In genomic region chr9:98795970-98796363, GRCh38 we compare ENCODE assay signal across 8 cellular contexts. TPM values are rescaled to one million over a fixed set of nuclear protein-coding genes. Genes with fewer than 3 reads are reported as not detected.
DNase-seq lines count a peak whose midpoint lies in the region; ATAC-seq and TF ChIP-seq lines count a peak whose summit lies in the region.

No MANE protein-coding gene starts in this region.

- H3K9me3 Mint-ChIP-seq in stimulated activated memory B cell treated with anti-CD40 and anti-IgM and Interleukin-4, amounts not matched to agents 10 μg/mL and 1 μg/mL and 100 μg/mL, for 72 hours = peaks cover 5% of the 10 kb centered on the region

- peak overlapping the region; percentile 46 for H3K4me3 ChIP-seq in GM06990 (replicated peaks; ENCODE audit: low read depth, low read length)
- peak overlapping the region; percentile 52 for H3K4me3 ChIP-seq in LNCaP clone FGC (ENCODE audit: low read depth, low read length)
- peak overlapping the region; percentile 54 for H3K4me3 ChIP-seq in astrocyte of the cerebellum (ENCODE audit: low read depth, low read length)
- H3K4me3 ChIP-seq in kidney epithelial cell (ENCODE audit: low read depth, low read length) = peak overlapping the region; percentile 66

- peak overlapping the region; percentile 53 for H3K4me3 Mint-ChIP-seq in stimulated activated memory B cell treated with anti-CD40 and anti-IgM and Interleukin-4, amounts not matched to agents 10 μg/mL and 1 μg/mL and 100 μg/mL, for 72 hours

- no peak overlapping the region for H3K27ac Mint-ChIP-seq in stimulated activated memory B cell treated with anti-CD40 and anti-IgM and Interleukin-4, amounts not matched to agents 10 μg/mL and 1 μg/mL and 100 μg/mL, for 72 hours

- no peaks in the 10 kb centered on the region for H3K36me3 ChIP-seq in GM06990 (ENCODE audit: control insufficient read depth, insufficient read depth, low read length)
- no peaks in the 10 kb centered on the region for H3K36me3 ChIP-seq in kidney epithelial cell (ENCODE audit: control insufficient read depth, insufficient read depth, low read length)

- H3K4me1 Mint-ChIP-seq in stimulated activated memory B cell treated with anti-CD40 and anti-IgM and Interleukin-4, amounts not matched to agents 10 μg/mL and 1 μg/mL and 100 μg/mL, for 72 hours = peaks cover 40% of the 10 kb centered on the region

- H3K36me3 Mint-ChIP-seq in stimulated activated memory B cell treated with anti-CD40 and anti-IgM and Interleukin-4, amounts not matched to agents 10 μg/mL and 1 μg/mL and 100 μg/mL, for 72 hours = no peaks in the 10 kb centered on the region

- DNase-seq in GM06990 (ENCODE audit: extremely low read depth, insufficient read length) (peak; percentile 32), LNCaP clone FGC (ENCODE audit: low read depth) (no peak), astrocyte of the cerebellum (ENCODE audit: low read depth) (no peak), kidney epithelial cell (ENCODE audit: low read depth) (no peak), foreskin melanocyte (no peak), NCI-H2029 treated with DMSO at 0.1 percent for 48 hours (lab: John Stamatoyannopoulos, UW) (no peak)

- in situ Hi-C loops in astrocyte of the cerebellum (cut with HindIII; ENCODE audit: low sequenced_read_pairs) = no loop called here

- no peaks in the 10 kb centered on the region for H3K27me3 ChIP-seq in GM06990 (replicated peaks; ENCODE audit: control insufficient read depth, insufficient read depth, low read length)
- H3K27me3 ChIP-seq in kidney epithelial cell (ENCODE audit: control insufficient read depth, insufficient read depth, low read length) = no peaks in the 10 kb centered on the region

- peak; percentile 18 for ATAC-seq in GM21737 (IDR thresholded peaks at IDR 0.05; ENCODE audit: unreplicated experiment)
- peak; percentile 64 for ATAC-seq in stimulated activated memory B cell treated with anti-CD40 and anti-IgM and Interleukin-4, amounts not matched to agents 10 μg/mL and 1 μg/mL and 100 μg/mL, for 72 hours

- TF ChIP-seq CTCF in GM06990 (IDR thresholded peaks at IDR 0.05; ENCODE audit: insufficient read depth, low read length, poor library complexity, severe bottlenecking) = no peak
- no peak; the same call in 1 of the 2 replicates for TF ChIP-seq CTCF in LNCaP clone FGC (IDR thresholded peaks at IDR 0.05; ENCODE audit: control insufficient read depth, extremely low read depth, insufficient read depth)
- TF ChIP-seq CTCF in astrocyte of the cerebellum (IDR thresholded peaks at IDR 0.05; ENCODE audit: low read depth, low read length, missing control alignments) = no peak
- TF ChIP-seq CTCF in kidney epithelial cell (IDR thresholded peaks at IDR 0.05; ENCODE audit: insufficient read depth, low read length, poor library complexity, severe bottlenecking) = no peak

- no peaks in the 10 kb centered on the region for H3K27me3 Mint-ChIP-seq in stimulated activated memory B cell treated with anti-CD40 and anti-IgM and Interleukin-4, amounts not matched to agents 10 μg/mL and 1 μg/mL and 100 μg/mL, for 72 hours

RNA-seq across cellular contexts. Expression of gene ANKS6, which starts 0.4 kb away (rescaled TPM):
- total RNA-seq in kidney epithelial cell = 25.7 and 25.8 TPM in 2 replicates

RNA-seq across cellular contexts. Expression of gene GALNT12, which starts 11.5 kb away (rescaled TPM):
- 10.2 and 11.5 TPM in 2 replicates for total RNA-seq in kidney epithelial cell
